1 cellular context compared by ENCODE assay signal in genomic region chr13:104483631-104484030, GRCh38.
TF ChIP-seq lines count a peak whose summit lies in the region.

No MANE protein-coding gene starts in this region.

TF ChIP-seq in H1, 55 proteins besides CTCF, POLR2A, EP300 and RAD21:
- no peak for TF ChIP-seq HDAC2 (IDR thresholded peaks at IDR 0.05; ENCODE audit: borderline replicate concordance in 1 of 2, low read depth in 2 of 2, low read length in 2 of 2)
